1 cellular context compared by ENCODE assay signal in genomic region chr6:32086661-32087573, GRCh38.
TF ChIP-seq lines count a peak whose summit lies in the region.

No MANE protein-coding gene starts in this region.

TF ChIP-seq in K562, 482 proteins besides CTCF, POLR2A, EP300 and RAD21 (continued from another document):
- TF ChIP-seq, protein P1, sequence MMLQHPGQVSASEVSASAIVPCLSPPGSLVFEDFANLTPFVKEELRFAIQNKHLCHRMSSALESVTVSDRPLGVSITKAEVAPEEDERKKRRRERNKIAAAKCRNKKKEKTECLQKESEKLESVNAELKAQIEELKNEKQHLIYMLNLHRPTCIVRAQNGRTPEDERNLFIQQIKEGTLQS (IDR thresholded peaks at IDR 0.05): peak; percentile 52
- TF ChIP-seq, protein P1 (CRISPR knock-in tag; conservative IDR thresholded peaks at IDR 0.05): no peak
- TF ChIP-seq CBFA2T3 (IDR thresholded peaks at IDR 0.05) (peak; percentile 48), ESRRA (IDR thresholded peaks at IDR 0.05; ENCODE audit: borderline replicate concordance, low read depth) (peak; percentile 86), PHTF2 (CRISPR knock-in tag; IDR thresholded peaks at IDR 0.05) (no peak), EGR1 (conservative IDR thresholded peaks at IDR 0.05) (peak; percentile 77), E2F1 (CRISPR knock-in tag; IDR thresholded peaks at IDR 0.05) (no peak), E2F6 (IDR thresholded peaks at IDR 0.05; ENCODE audit: borderline replicate concordance in 1 of 2, extremely low read depth in 1 of 2, insufficient read depth in 1 of 2, insufficient read length in 1 of 2, low read depth in 1 of 2, low read length in 1 of 2, poor library complexity in 1 of 2, severe bottlenecking in 1 of 2) (peak; percentile 54 to 78), NFE2L1 (tag; IDR thresholded peaks at IDR 0.05; ENCODE audit: borderline replicate concordance, low read depth) (no peak), ARID1B (IDR thresholded peaks at IDR 0.05) (peak; percentile 37; the same call in 1 of the 2 replicates), MTA1 (IDR thresholded peaks at IDR 0.05; ENCODE audit: borderline replicate concordance) (peak; percentile 28; the same call in 1 of the 2 replicates), ATF2 (CRISPR knock-in tag; IDR thresholded peaks at IDR 0.05) (0 out of 2 replicates have a peak, but pooled peaks have one; percentile 24), HDAC3 (IDR thresholded peaks at IDR 0.05; ENCODE audit: borderline replicate concordance, partially characterized antibody) (no peak), FOSL1 (tag; conservative IDR thresholded peaks at IDR 0.05) (peak; percentile 91), HNRNPK (IDR thresholded peaks at IDR 0.05; ENCODE audit: low read depth, low read length, poor library complexity, severe bottlenecking) (no peak), JUN (IDR thresholded peaks at IDR 0.05; ENCODE audit: borderline replicate concordance, low read depth, low read length) (peak; percentile 21; the same call in 1 of the 2 replicates), JUN (CRISPR knock-in tag; IDR thresholded peaks at IDR 0.05; ENCODE audit: borderline replicate concordance) (no peak), POLR3A (IDR thresholded peaks at IDR 0.05; ENCODE audit: borderline replicate concordance, extremely low read depth, insufficient read depth, insufficient read length) (no peak), ZNF445 (CRISPR knock-in tag; IDR thresholded peaks at IDR 0.05; ENCODE audit: low read depth) (no peak), NR2C2 (CRISPR knock-in tag; IDR thresholded peaks at IDR 0.05) (no peak), NR2C2 (tag; IDR thresholded peaks at IDR 0.05) (no peak)
- TF ChIP-seq, protein P2, sequence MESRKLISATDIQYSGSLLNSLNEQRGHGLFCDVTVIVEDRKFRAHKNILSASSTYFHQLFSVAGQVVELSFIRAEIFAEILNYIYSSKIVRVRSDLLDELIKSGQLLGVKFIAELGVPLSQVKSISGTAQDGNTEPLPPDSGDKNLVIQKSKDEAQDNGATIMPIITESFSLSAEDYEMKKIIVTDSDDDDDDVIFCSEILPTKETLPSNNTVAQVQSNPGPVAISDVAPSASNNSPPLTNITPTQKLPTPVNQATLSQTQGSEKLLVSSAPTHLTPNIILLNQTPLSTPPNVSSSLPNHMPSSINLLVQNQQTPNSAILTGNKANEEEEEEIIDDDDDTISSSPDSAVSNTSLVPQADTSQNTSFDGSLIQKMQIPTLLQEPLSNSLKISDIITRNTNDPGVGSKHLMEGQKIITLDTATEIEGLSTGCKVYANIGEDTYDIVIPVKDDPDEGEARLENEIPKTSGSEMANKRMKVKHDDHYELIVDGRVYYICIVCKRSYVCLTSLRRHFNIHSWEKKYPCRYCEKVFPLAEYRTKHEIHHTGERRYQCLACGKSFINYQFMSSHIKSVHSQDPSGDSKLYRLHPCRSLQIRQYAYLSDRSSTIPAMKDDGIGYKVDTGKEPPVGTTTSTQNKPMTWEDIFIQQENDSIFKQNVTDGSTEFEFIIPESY (CRISPR knock-in tag; IDR thresholded peaks at IDR 0.05): peak; percentile 98
- TF ChIP-seq, protein P3, sequence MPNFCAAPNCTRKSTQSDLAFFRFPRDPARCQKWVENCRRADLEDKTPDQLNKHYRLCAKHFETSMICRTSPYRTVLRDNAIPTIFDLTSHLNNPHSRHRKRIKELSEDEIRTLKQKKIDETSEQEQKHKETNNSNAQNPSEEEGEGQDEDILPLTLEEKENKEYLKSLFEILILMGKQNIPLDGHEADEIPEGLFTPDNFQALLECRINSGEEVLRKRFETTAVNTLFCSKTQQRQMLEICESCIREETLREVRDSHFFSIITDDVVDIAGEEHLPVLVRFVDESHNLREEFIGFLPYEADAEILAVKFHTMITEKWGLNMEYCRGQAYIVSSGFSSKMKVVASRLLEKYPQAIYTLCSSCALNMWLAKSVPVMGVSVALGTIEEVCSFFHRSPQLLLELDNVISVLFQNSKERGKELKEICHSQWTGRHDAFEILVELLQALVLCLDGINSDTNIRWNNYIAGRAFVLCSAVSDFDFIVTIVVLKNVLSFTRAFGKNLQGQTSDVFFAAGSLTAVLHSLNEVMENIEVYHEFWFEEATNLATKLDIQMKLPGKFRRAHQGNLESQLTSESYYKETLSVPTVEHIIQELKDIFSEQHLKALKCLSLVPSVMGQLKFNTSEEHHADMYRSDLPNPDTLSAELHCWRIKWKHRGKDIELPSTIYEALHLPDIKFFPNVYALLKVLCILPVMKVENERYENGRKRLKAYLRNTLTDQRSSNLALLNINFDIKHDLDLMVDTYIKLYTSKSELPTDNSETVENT (CRISPR knock-in tag; IDR thresholded peaks at IDR 0.05): peak; percentile 41; the same call in 1 of the 2 replicates
- TF ChIP-seq, protein P4, sequence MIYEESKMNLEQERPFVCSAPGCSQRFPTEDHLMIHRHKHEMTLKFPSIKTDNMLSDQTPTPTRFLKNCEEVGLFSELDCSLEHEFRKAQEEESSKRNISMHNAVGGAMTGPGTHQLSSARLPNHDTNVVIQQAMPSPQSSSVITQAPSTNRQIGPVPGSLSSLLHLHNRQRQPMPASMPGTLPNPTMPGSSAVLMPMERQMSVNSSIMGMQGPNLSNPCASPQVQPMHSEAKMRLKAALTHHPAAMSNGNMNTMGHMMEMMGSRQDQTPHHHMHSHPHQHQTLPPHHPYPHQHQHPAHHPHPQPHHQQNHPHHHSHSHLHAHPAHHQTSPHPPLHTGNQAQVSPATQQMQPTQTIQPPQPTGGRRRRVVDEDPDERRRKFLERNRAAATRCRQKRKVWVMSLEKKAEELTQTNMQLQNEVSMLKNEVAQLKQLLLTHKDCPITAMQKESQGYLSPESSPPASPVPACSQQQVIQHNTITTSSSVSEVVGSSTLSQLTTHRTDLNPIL (CRISPR knock-in tag; IDR thresholded peaks at IDR 0.05): no peak
